In the genomic region with DNA sequence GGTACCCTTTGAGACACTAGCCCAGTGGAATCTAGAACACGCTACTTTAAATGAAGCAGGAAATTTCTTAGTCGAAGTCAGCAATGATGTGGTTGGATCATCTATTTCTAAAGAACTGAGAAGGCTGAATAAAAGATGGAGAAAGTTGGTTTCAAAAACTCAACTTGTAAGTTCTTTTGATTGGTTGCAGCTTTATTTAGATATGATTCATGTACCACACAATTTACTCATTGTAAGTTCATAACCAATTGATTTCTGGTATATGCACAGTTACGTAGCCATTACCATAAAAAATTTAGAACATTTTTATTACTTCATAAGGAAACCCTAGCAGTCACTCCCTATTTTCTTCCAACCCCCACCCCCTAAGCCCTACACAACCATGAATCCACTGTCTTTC, we compare ENCODE assay signal across 8 cellular contexts.
"Had no signal": no experiment of that assay in that cellular context is flagged by ENCODE, and none has a peak within 500 bp of the region (broad histone marks: within the 10 kb centered on the region; RNA-seq: fewer than 3 reads in every experiment).

No MANE protein-coding gene starts in this region.

- H3K9ac ChIP-seq: GM23248 had no signal

- H3K9me3 Mint-ChIP-seq: HFFc6 had no signal

- H3K4me3 Mint-ChIP-seq: HFFc6 had no signal

- H2AFZ ChIP-seq: GM23248 had no signal

- H3K4me3 ChIP-seq: GM23248, HAP-1 had no signal

- H3K9me3 ChIP-seq: HAP-1 had no signal

- ATAC-seq: HCT116 had no signal

- H3K27ac Mint-ChIP-seq: HFFc6 had no signal

- DNase-seq: GM23248, GOT3, H7, HFFc6, IMR-90 had no signal

- H3K4me1 ChIP-seq: HAP-1 had no signal

- H3K27ac ChIP-seq: GM23248, HL-60 had no signal
